8 cellular contexts compared by ENCODE assay signal in the genomic region with DNA sequence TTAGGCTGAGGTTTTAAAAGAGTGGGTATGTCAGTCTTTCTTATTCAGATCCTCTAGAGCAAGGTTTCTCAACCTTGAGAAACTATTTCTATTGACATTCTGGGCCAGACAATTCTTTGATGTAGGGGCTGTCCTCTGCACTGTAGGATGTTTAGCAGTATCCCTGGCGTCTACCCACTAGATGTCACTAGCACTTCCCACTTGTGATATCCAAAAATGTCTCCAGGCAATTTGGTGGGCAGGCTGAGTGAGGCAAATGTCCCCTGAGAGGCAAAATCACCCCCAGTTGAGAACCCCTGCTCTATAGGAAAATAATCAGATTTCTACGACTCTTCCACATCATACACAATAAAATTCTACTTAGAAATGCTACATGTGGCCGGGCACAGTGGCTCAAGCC. TPM values are rescaled to one million over a fixed set of nuclear protein-coding genes. Genes with fewer than 3 reads are reported as not detected.
DNase-seq lines count a peak whose midpoint lies in the region; ATAC-seq and TF ChIP-seq lines count a peak whose summit lies in the region.

No MANE protein-coding gene starts in this region.

- H3K4me3 Mint-ChIP-seq in natural killer cell = no peak overlapping the region
- no peak overlapping the region for H3K4me3 Mint-ChIP-seq in natural killer cell treated with Interleukin-12 subunit alpha and Interleukin-12 subunit beta and Interleukin-15 and Interleukin-18, amount 100 ng/mL, for 72 hours
- peak overlapping the region; percentile 38 for H3K4me3 Mint-ChIP-seq in activated B cell treated with CpG ODN at 0.5 μM for 24 hours

- ATAC-seq in natural killer cell (no peak), activated B cell treated with CpG ODN at 0.5 μM for 24 hours (ENCODE audit: low read depth) (no peak), GM19455 (IDR thresholded peaks at IDR 0.05; ENCODE audit: unreplicated experiment) (no peak), HG03469 (IDR thresholded peaks at IDR 0.05; ENCODE audit: unreplicated experiment) (no peak), HG03025 (IDR thresholded peaks at IDR 0.05; ENCODE audit: low FRiP score, unreplicated experiment) (no peak)
- no peak for ATAC-seq in natural killer cell treated with Interleukin-12 subunit alpha and Interleukin-12 subunit beta and Interleukin-15 and Interleukin-18, amount 100 ng/mL, for 72 hours

- no peaks in the 10 kb centered on the region for H3K9me3 Mint-ChIP-seq in natural killer cell
- no peaks in the 10 kb centered on the region for H3K9me3 Mint-ChIP-seq in natural killer cell treated with Interleukin-12 subunit alpha and Interleukin-12 subunit beta and Interleukin-15 and Interleukin-18, amount 100 ng/mL, for 72 hours
- no peaks in the 10 kb centered on the region for H3K9me3 Mint-ChIP-seq in activated B cell treated with CpG ODN at 0.5 μM for 24 hours

- CTCF ChIA-PET in activated B cell treated with CpG ODN at 0.5 μM for 24 hours (lab: Charles Lee) = interaction anchor here (3.2 kb wide), 1 partner anchor 222 kb away, joined by 16 read pairs; no protein-coding TSS in a partner anchor

- H3K4me1 Mint-ChIP-seq in natural killer cell (peaks cover 57 to 59% of the 10 kb centered on the region in 2 donors), activated B cell treated with CpG ODN at 0.5 μM for 24 hours (peaks cover 52% of the 10 kb centered on the region)
- H3K4me1 Mint-ChIP-seq in natural killer cell treated with Interleukin-12 subunit alpha and Interleukin-12 subunit beta and Interleukin-15 and Interleukin-18, amount 100 ng/mL, for 72 hours (ENCODE audit: low read depth in 2 of 2) = peaks cover 41 to 52% of the 10 kb centered on the region in 2 donors

- H3K36me3 Mint-ChIP-seq in natural killer cell (no peaks in the 10 kb centered on the region), activated B cell treated with CpG ODN at 0.5 μM for 24 hours (ENCODE audit: low read depth) (peaks cover 58% of the 10 kb centered on the region)
- H3K36me3 Mint-ChIP-seq in natural killer cell treated with Interleukin-12 subunit alpha and Interleukin-12 subunit beta and Interleukin-15 and Interleukin-18, amount 100 ng/mL, for 72 hours = peaks cover 23% of the 10 kb centered on the region

- DNase-seq in natural killer cell (no peak), MV-4-11 (lab: John Stamatoyannopoulos, UW) (peak; percentile 44), activated B cell treated with CpG ODN at 0.5 μM for 24 hours (no peak), left kidney (ENCODE audit: low read depth, low spot score) (peak; percentile 54)
- DNase-seq in natural killer cell treated with Interleukin-12 subunit alpha and Interleukin-12 subunit beta and Interleukin-15 and Interleukin-18, amount 100 ng/mL, for 72 hours (ENCODE audit: low spot score) = no peak

- POLR2A ChIA-PET in activated B cell treated with CpG ODN at 0.5 μM for 24 hours (lab: Charles Lee) = interaction anchor here (0.7 kb wide), 1 partner anchor 9 kb away, joined by 3 read pairs; no protein-coding TSS in a partner anchor

- peak overlapping the region; percentile 10 to 26 for H3K27ac Mint-ChIP-seq in natural killer cell
- no peak overlapping the region for H3K27ac Mint-ChIP-seq in natural killer cell treated with Interleukin-12 subunit alpha and Interleukin-12 subunit beta and Interleukin-15 and Interleukin-18, amount 100 ng/mL, for 72 hours
- peak overlapping the region; percentile 74 for H3K27ac Mint-ChIP-seq in activated B cell treated with CpG ODN at 0.5 μM for 24 hours

- H3K27me3 Mint-ChIP-seq in natural killer cell (ENCODE audit: low read depth in 2 of 2) = no peaks in the 10 kb centered on the region
- H3K27me3 Mint-ChIP-seq in natural killer cell treated with Interleukin-12 subunit alpha and Interleukin-12 subunit beta and Interleukin-15 and Interleukin-18, amount 100 ng/mL, for 72 hours = no peaks in the 10 kb centered on the region
- no peaks in the 10 kb centered on the region for H3K27me3 Mint-ChIP-seq in activated B cell treated with CpG ODN at 0.5 μM for 24 hours

- intact Hi-C loops in natural killer cell (cut with micrococcal nuclease) = no loop called here
- intact Hi-C loops in activated B cell treated with CpG ODN at 0.5 μM for 24 hours (cut with micrococcal nuclease) = loop anchor here (1.0 to 10.0 kb wide), 3 partner anchors 222 to 1939 kb away; a partner anchor contains a TSS

- TF ChIP-seq CTCF in natural killer cell (IDR thresholded peaks at IDR 0.05) (no peak), activated B cell treated with CpG ODN at 0.5 μM for 24 hours (IDR thresholded peaks at IDR 0.05) (no peak)

RNA-seq across cellular contexts. Expression of gene ZKSCAN8, which starts 7.7 kb away (rescaled TPM):
- 10 to 100 TPM; 38.0 to 42.5 (median 39.2) TPM for total RNA-seq in natural killer cell
- total RNA-seq in natural killer cell treated with Interleukin-12 subunit alpha and Interleukin-12 subunit beta and Interleukin-15 and Interleukin-18, amount 100 ng/mL, for 72 hours = 10 to 100 TPM; 18.2 to 20.0 TPM
- 38.9 and 40.2 TPM in 2 replicates for total RNA-seq in activated B cell treated with CpG ODN at 0.5 μM for 24 hours

RNA-seq across cellular contexts. Expression of gene ZSCAN16, which starts 9.6 kb away (rescaled TPM):
- total RNA-seq in natural killer cell = 1 to 10 TPM; 7.7 to 9.1 (median 7.8) TPM
- total RNA-seq in natural killer cell treated with Interleukin-12 subunit alpha and Interleukin-12 subunit beta and Interleukin-15 and Interleukin-18, amount 100 ng/mL, for 72 hours = 1 to 10 TPM; 5.8 to 6.0 TPM
- total RNA-seq in activated B cell treated with CpG ODN at 0.5 μM for 24 hours = 10.6 and 12.6 TPM in 2 replicates

RNA-seq across cellular contexts. Expression of gene ZNF165, which starts 53.6 kb away (rescaled TPM):
- total RNA-seq in natural killer cell (1 to 10 TPM in 1 of 3 donors, under 1 TPM in 2; 0.61 to 2.2 (median 0.85) TPM), activated B cell treated with CpG ODN at 0.5 μM for 24 hours (6.0 and 6.3 TPM in 2 replicates)
- total RNA-seq in natural killer cell treated with Interleukin-12 subunit alpha and Interleukin-12 subunit beta and Interleukin-15 and Interleukin-18, amount 100 ng/mL, for 72 hours = under 1 TPM; 0.48 to 0.59 TPM

Comparison
In these comparisons a context has a peak if more than half of its experiments do, and no peak if none do; other contexts are left out.
1. H3K27ac Mint-ChIP-seq: peak in natural killer cell (2 of 2) and activated B cell treated with CpG ODN at 0.5 μM for 24 hours (single experiment); none in natural killer cell treated with Interleukin-12 subunit alpha and Interleukin-12 subunit beta and Interleukin-15 and Interleukin-18, amount 100 ng/mL, for 72 hours (0 of 2).
2. DNase-seq: peak in MV-4-11 (single experiment) and left kidney (single experiment); none in natural killer cell (single experiment), natural killer cell treated with Interleukin-12 subunit alpha and Interleukin-12 subunit beta and Interleukin-15 and Interleukin-18, amount 100 ng/mL, for 72 hours (single experiment) and activated B cell treated with CpG ODN at 0.5 μM for 24 hours (single experiment).